17 cellular contexts compared by ENCODE assay signal in the genomic region with DNA sequence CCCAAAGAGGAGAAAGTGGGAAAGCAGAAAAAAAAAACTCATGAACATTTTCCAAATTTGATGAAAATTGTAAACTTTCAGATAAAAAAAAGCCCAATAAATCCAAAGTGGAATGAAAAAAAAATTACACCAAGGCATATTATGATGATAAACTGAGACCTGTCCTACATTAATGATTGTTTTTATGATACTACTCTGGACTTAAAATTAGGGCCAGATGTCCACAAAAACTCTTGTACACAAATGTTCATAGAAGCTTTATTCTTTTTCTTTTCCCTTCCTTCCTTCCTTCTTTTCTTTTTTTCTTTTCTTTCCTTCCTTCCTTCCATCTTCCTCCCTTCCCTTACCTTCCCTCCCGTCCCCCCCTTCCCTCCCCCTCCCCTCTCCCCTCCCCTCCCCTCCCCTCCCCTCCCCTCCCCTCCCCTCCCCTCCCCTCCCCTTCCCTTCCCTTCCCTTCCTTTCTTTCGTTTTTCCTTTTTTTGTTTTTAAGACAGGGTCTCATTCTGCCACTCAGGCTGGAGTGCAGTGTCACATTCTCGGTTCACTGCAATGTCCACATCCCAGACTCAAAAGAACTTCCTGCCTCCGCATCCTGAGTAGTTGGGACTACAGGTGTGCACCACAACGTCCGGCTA.
A peak's percentile ranks its signal among the peaks of the same experiment; 100 is the strongest.
DNase-seq lines count a peak whose midpoint lies in the region; ATAC-seq, FAIRE-seq and TF ChIP-seq lines count a peak whose summit lies in the region.
"Had no signal": no experiment of that assay in that cellular context is flagged by ENCODE, and none has a peak within 500 bp of the region (broad histone marks: within the 10 kb centered on the region; RNA-seq: fewer than 3 reads in every experiment).

No MANE protein-coding gene starts in this region.

- H3K36me3 ChIP-seq in K562 (ENCODE audit: control insufficient read depth, insufficient read depth, low read length) (no peaks in the 10 kb centered on the region), neuronal stem cell (replicated peaks in 1 of 2; ENCODE audit: control insufficient read depth in 2 of 2, insufficient read depth in 2 of 2, low read length in 2 of 2) (no peaks in the 10 kb centered on the region), colonic mucosa (no peaks in the 10 kb centered on the region)

- no peak overlapping the region for H2AK5ac ChIP-seq in neuronal stem cell (ENCODE audit: low read depth, low read length)

- H2AFZ ChIP-seq in K562 (ENCODE audit: low read depth, low read length) (no peak overlapping the region), neuronal stem cell (ENCODE audit: low read length) (no peak overlapping the region)

- no peak overlapping the region for H2BK15ac ChIP-seq in neuronal stem cell (ENCODE audit: low read length)

- H2BK120ac ChIP-seq in neuronal stem cell (ENCODE audit: low read depth, low read length): no peak overlapping the region

- in situ Hi-C loops in K562 (cut with MboI): loop anchor here (25.0 kb wide), 1 partner anchor 594 kb away; no protein-coding TSS in a partner anchor

- H3K9me1 ChIP-seq in K562 (ENCODE audit: control insufficient read depth, insufficient read depth, low read length): no peaks in the 10 kb centered on the region

- H3K4me1 ChIP-seq in K562 (replicated peaks in 1 of 2; ENCODE audit: control insufficient read depth in 2 of 2, insufficient read depth in 2 of 2, low read length in 2 of 2) (no peaks in the 10 kb centered on the region), neuronal stem cell (ENCODE audit: control insufficient read depth in 2 of 2, insufficient read depth in 1 of 2, low read depth in 1 of 2, low read length in 2 of 2) (no peaks in the 10 kb centered on the region), colonic mucosa (no peaks in the 10 kb centered on the region)

- H3K4me2 ChIP-seq in K562 (ENCODE audit: insufficient read depth, low read length): no peak overlapping the region
- H3K4me2 ChIP-seq in neuronal stem cell (ENCODE audit: insufficient read depth, low read length, poor library complexity, severe bottlenecking): no peak overlapping the region

- H2BK12ac ChIP-seq in neuronal stem cell (ENCODE audit: low read length): no peak overlapping the region

- no peak for FAIRE-seq in K562 (lab: Jason Lieb, UNC)
- FAIRE-seq: GM12878, H1 had no signal

- no peak overlapping the region for H3K4ac ChIP-seq in neuronal stem cell (ENCODE audit: low read length)

- no peaks in the 10 kb centered on the region for H3K79me1 ChIP-seq in neuronal stem cell (ENCODE audit: low read depth, low read length)

- no peak overlapping the region for H3K4me3 ChIP-seq in K562
- no peak overlapping the region for H3K4me3 ChIP-seq in neuronal stem cell (ENCODE audit: low read length in 2 of 2)
- no peak overlapping the region for H3K4me3 ChIP-seq in colonic mucosa
- H3K4me3 ChIP-seq: GM12878 had no signal

- TF ChIP-seq CTCF in K562 (IDR thresholded peaks at IDR 0.05 in 2 of 3, conservative IDR thresholded peaks at IDR 0.05 in 1 of 3; ENCODE audit: insufficient read depth in 2 of 3, low read depth in 1 of 3, low read length in 3 of 3): no peak
- no peak for TF ChIP-seq CTCF in colonic mucosa (IDR thresholded peaks at IDR 0.05)

- CTCF ChIA-PET in K562 (lab: Yijun Ruan, JAX; ENCODE audit: low intra/inter-chr PET ratio): no interaction called here

- no TSS peak for BruUV-seq in K562 (replicated peaks; lab: Mats Ljungman, UMichigan)

- peak overlapping the region; percentile 38 for H3K14ac ChIP-seq in neuronal stem cell (ENCODE audit: low read length)

- 22% methylated on average over 4 of the region's 6 CpGs for WGBS in K562 (ENCODE audit: insufficient coverage, low coverage, missing lambda C conversion rate)
- WGBS in neuronal stem cell (ENCODE audit: extremely low coverage in 2 of 2, insufficient read length in 2 of 2, insufficient replicate concordance in 1 of 2), 2 donors: 75% methylated on average over 1 of the region's 6 CpGs; no CpG with 5 or more reads in 1 of the 2 donors

- DNase-seq in DMS53 (lab: John Stamatoyannopoulos, UW) (peak; percentile 84), DMS53 treated with DMSO at 0.1 percent for 48 hours (lab: John Stamatoyannopoulos, UW; ENCODE audit: unreplicated experiment) (peak; percentile 40), K562 (ENCODE audit: extremely low read depth in 1 of 4, low spot score in 3 of 4) (no peak), neuronal stem cell (ENCODE audit: low spot score) (no peak), colonic mucosa (no peak)
- DNase-seq: C1 segment of cervical spinal cord; Calu3; CD4-positive, alpha-beta memory T cell; COR-L47; DMS79; EL; GDM1; H7; HCEC 1CT had no signal

- no peak for TF ChIP-seq RAD21 in K562 (CRISPR knock-in tag; conservative IDR thresholded peaks at IDR 0.05 in 1 of 2, IDR thresholded peaks at IDR 0.05 in 1 of 2)

- no peaks in the 10 kb centered on the region for H4K20me1 ChIP-seq in K562 (replicated peaks; ENCODE audit: control insufficient read depth, insufficient read depth, low read length)

- H3K23ac ChIP-seq in neuronal stem cell (ENCODE audit: low read depth, low read length, poor library complexity): no peak overlapping the region

- H3K27me3 ChIP-seq in K562 (ENCODE audit: control insufficient read depth in 2 of 2, insufficient read depth in 2 of 2, low read length in 2 of 2) (no peaks in the 10 kb centered on the region), neuronal stem cell (ENCODE audit: control insufficient read depth in 3 of 3, insufficient read depth in 3 of 3, low read depth in 1 of 3, low read length in 3 of 3) (no peaks in the 10 kb centered on the region), colonic mucosa (no peaks in the 10 kb centered on the region)

- H3K79me2 ChIP-seq in K562 (ENCODE audit: control insufficient read depth, insufficient read depth, low read length): no peaks in the 10 kb centered on the region

- H3K9ac ChIP-seq in K562 (ENCODE audit: insufficient read depth in 1 of 2, low read depth in 2 of 2, low read length in 2 of 2): no peak overlapping the region
- H3K9ac ChIP-seq in neuronal stem cell (ENCODE audit: low read depth, low read length, poor library complexity): no peak overlapping the region
- H3K9ac ChIP-seq in colonic mucosa (ENCODE audit: low read depth in 2 of 2, low read length in 2 of 2): no peak overlapping the region

- no peak for TF ChIP-seq POLR2A in K562 (conservative IDR thresholded peaks at IDR 0.05)

- H3K9me3 ChIP-seq in K562 (replicated peaks; ENCODE audit: control insufficient read depth, insufficient read depth, low read depth, low read length): no peaks in the 10 kb centered on the region
- no peaks in the 10 kb centered on the region for H3K9me3 ChIP-seq in neuronal stem cell (replicated peaks in 1 of 2; ENCODE audit: control insufficient read depth in 2 of 2, insufficient read depth in 1 of 2, low read depth in 1 of 2, low read length in 2 of 2)
- no peaks in the 10 kb centered on the region for H3K9me3 ChIP-seq in colonic mucosa

- no peak overlapping the region for H4K91ac ChIP-seq in neuronal stem cell (ENCODE audit: low read depth, low read length, poor library complexity)

- no peak overlapping the region for H3K18ac ChIP-seq in neuronal stem cell (ENCODE audit: low read length)

- POLR2A ChIA-PET in K562 (lab: Yijun Ruan, JAX): no interaction called here

- no peak overlapping the region for H2BK5ac ChIP-seq in neuronal stem cell (ENCODE audit: low read length)

- intact Hi-C loops in K562 (cut with micrococcal nuclease): no loop called here
- intact Hi-C loops in colonic mucosa (cut with DNase I): no loop called here

- ATAC-seq in K562: no peak
- ATAC-seq in HG03432 (IDR thresholded peaks at IDR 0.05; ENCODE audit: unreplicated experiment): no peak
- ATAC-seq: GM12878 had no signal

- no peak overlapping the region for H4K8ac ChIP-seq in neuronal stem cell (ENCODE audit: low read depth, low read length)

- H3K27ac ChIP-seq in K562 (ENCODE audit: extremely low read depth, low read depth, low read length) (no peak overlapping the region), neuronal stem cell (replicated peaks; ENCODE audit: low read length) (no peak overlapping the region), colonic mucosa (no peak overlapping the region)

- TF ChIP-seq EP300 in K562 (IDR thresholded peaks at IDR 0.05; ENCODE audit: low read length): no peak

TF ChIP-seq in K562, 482 proteins besides CTCF, POLR2A, EP300 and RAD21:
- TF ChIP-seq PCBP1 (IDR thresholded peaks at IDR 0.05; ENCODE audit: low read depth, low read length, poor library complexity, severe bottlenecking) (peak; percentile 89), HNRNPK (IDR thresholded peaks at IDR 0.05; ENCODE audit: low read depth, low read length, poor library complexity, severe bottlenecking) (peak; percentile 84), MTA3 (IDR thresholded peaks at IDR 0.05; ENCODE audit: borderline replicate concordance) (no peak), PCBP2 (IDR thresholded peaks at IDR 0.05; ENCODE audit: low read depth, low read length, poor library complexity, severe bottlenecking) (peak; percentile 94)

Comparison
In these comparisons a context has a peak if more than half of its experiments do, and no peak if none do; other contexts are left out.
1. DNase-seq: peak in DMS53 (single experiment) and DMS53 treated with DMSO at 0.1 percent for 48 hours (single experiment); none in K562 (0 of 4), neuronal stem cell (single experiment) and colonic mucosa (single experiment).